ENCODE assay signal across 8 cellular contexts in the genomic region with DNA sequence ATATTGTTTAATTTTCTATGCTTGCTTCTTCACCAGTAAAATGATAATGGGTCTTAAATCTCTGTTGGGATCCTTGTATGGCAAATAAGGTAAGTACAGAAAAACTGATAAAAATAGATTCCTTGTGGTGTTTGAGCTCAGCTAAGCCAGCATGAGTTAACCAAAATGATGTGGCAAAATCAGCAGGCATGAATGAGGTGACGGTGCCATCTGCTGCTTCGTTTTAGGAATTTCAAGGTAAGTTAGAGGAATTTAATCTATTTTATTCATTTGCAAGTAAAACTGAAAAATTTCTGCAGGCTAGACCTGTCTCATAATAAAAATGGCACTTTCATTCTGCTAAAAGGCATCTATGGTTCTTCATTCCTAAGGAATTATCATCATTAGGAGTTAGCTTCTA. TPM values are rescaled to one million over a fixed set of nuclear protein-coding genes. Genes with fewer than 3 reads are reported as not detected.
DNase-seq lines count a peak whose midpoint lies in the region; ATAC-seq and TF ChIP-seq lines count a peak whose summit lies in the region.

No MANE protein-coding gene starts in this region.

- H3K79me2 ChIP-seq in trophoblast cell (ENCODE audit: control insufficient read depth, insufficient read depth, low read length, poor library complexity): no peaks in the 10 kb centered on the region

- ATAC-seq in GM18505 (IDR thresholded peaks at IDR 0.05; ENCODE audit: unreplicated experiment): no peak
- no peak for ATAC-seq in GM21619 (IDR thresholded peaks at IDR 0.05; ENCODE audit: unreplicated experiment)

- H3K4me2 ChIP-seq in trophoblast cell (ENCODE audit: low read length): no peak overlapping the region

- peak; percentile 27; the same call in 1 of the 2 replicates for TF ChIP-seq CTCF in GM12874 (IDR thresholded peaks at IDR 0.05; ENCODE audit: insufficient read depth, low read depth, low read length)

- no peak overlapping the region for H2AK5ac ChIP-seq in trophoblast cell (ENCODE audit: low read length)

- H4K91ac ChIP-seq in trophoblast cell (ENCODE audit: low read depth, low read length): no peak overlapping the region

- TF ChIP-seq POLR2A in GM18505 (IDR thresholded peaks at IDR 0.05; ENCODE audit: borderline replicate concordance, extremely low read depth, insufficient read depth, insufficient read length): no peak

- H3K27ac ChIP-seq in trophoblast cell (ENCODE audit: low read depth, low read length): no peak overlapping the region

- H3K18ac ChIP-seq in trophoblast cell (ENCODE audit: low read length): no peak overlapping the region

- no peaks in the 10 kb centered on the region for H3K9me3 ChIP-seq in trophoblast cell (ENCODE audit: insufficient read depth, low read depth, low read length)

- H3K14ac ChIP-seq in trophoblast cell (ENCODE audit: low read length): no peak overlapping the region

- H3K79me1 ChIP-seq in trophoblast cell (ENCODE audit: low read length): peaks cover 2% of the 10 kb centered on the region

- no peak overlapping the region for H4K8ac ChIP-seq in trophoblast cell (ENCODE audit: low read depth, low read length)

- H3K23ac ChIP-seq in trophoblast cell (ENCODE audit: low read length): no peak overlapping the region

- peak; percentile 58 for DNase-seq in ACHN
- DNase-seq in NCI-H748 treated with DMSO at 0.1 percent for 48 hours (lab: John Stamatoyannopoulos, UW): peak; percentile 8
- peak; percentile 11 for DNase-seq in activated T-cell treated with anti-CD3 and anti-CD28 coated beads for 4 hours
- peak; percentile 40 for DNase-seq in fibroblast of the conjunctiva (ENCODE audit: low read depth)
- peak; percentile 34 to 74 for DNase-seq in trophoblast cell

- no CpG with 5 or more reads among the region's 2 CpGs for WGBS in trophoblast cell (ENCODE audit: extremely low coverage, insufficient coverage, insufficient read length)

- H3K9ac ChIP-seq in trophoblast cell (ENCODE audit: low read length): no peak overlapping the region

- in situ Hi-C loops in ACHN (cut with HindIII; ENCODE audit: low pct_ligation_motif_present, low pct_unique_long_range_greater_than_20kb, low sequenced_read_pairs): no loop called here

- H3K27me3 ChIP-seq in trophoblast cell (ENCODE audit: insufficient read depth, low read length): no peaks in the 10 kb centered on the region

- H2AFZ ChIP-seq in trophoblast cell (ENCODE audit: insufficient read depth, low read length, poor library complexity): no peak overlapping the region

- no peak overlapping the region for H4K12ac ChIP-seq in trophoblast cell (ENCODE audit: low read depth, low read length)

- H3K4ac ChIP-seq in trophoblast cell (ENCODE audit: low read depth, low read length): no peak overlapping the region

- H2BK5ac ChIP-seq in trophoblast cell (ENCODE audit: low read depth, low read length, poor library complexity): no peak overlapping the region

- no peak overlapping the region for H2BK12ac ChIP-seq in trophoblast cell (ENCODE audit: low read length)

- H2BK120ac ChIP-seq in trophoblast cell (ENCODE audit: insufficient read depth, low read length, poor library complexity): no peak overlapping the region

- no peaks in the 10 kb centered on the region for H3K36me3 ChIP-seq in trophoblast cell (ENCODE audit: control insufficient read depth in 1 of 2, insufficient read depth in 2 of 2, low read length in 2 of 2)

- no peaks in the 10 kb centered on the region for H3K4me1 ChIP-seq in trophoblast cell (ENCODE audit: control insufficient read depth in 1 of 2, insufficient read depth in 2 of 2, low read length in 2 of 2)

- H3K4me3 ChIP-seq in trophoblast cell (ENCODE audit: low read depth, low read length): no peak overlapping the region

RNA-seq across cellular contexts. Expression of a gene that starts 10.0 kb away (rescaled TPM):
- polyA plus RNA-seq in trophoblast cell (2013): 13.7 and 14.4 TPM in 2 replicates

RNA-seq across cellular contexts. Expression of a gene that starts 31.9 kb away (rescaled TPM):
- 13.8 and 15.0 TPM in 2 replicates for polyA plus RNA-seq in trophoblast cell (2013)

RNA-seq across cellular contexts. Expression of a gene that starts 38.8 kb away (rescaled TPM):
- polyA plus RNA-seq in trophoblast cell (2013): 2.4 and 2.7 TPM in 2 replicates

RNA-seq across cellular contexts. Expression of a gene that starts 41.2 kb away (rescaled TPM):
- 33.5 and 36.4 TPM in 2 replicates for polyA plus RNA-seq in trophoblast cell (2013)

Comparison
In these comparisons a context has a peak if more than half of its experiments do, and no peak if none do; other contexts are left out.
1. DNase-seq: peak in every context shown above with its lines; median percentile 58 in ACHN; 54 in trophoblast cell; 40 in fibroblast of the conjunctiva; 11 in activated T-cell treated with anti-CD3 and anti-CD28 coated beads for 4 hours; 8 in NCI-H748 treated with DMSO at 0.1 percent for 48 hours.